In the genomic region with DNA sequence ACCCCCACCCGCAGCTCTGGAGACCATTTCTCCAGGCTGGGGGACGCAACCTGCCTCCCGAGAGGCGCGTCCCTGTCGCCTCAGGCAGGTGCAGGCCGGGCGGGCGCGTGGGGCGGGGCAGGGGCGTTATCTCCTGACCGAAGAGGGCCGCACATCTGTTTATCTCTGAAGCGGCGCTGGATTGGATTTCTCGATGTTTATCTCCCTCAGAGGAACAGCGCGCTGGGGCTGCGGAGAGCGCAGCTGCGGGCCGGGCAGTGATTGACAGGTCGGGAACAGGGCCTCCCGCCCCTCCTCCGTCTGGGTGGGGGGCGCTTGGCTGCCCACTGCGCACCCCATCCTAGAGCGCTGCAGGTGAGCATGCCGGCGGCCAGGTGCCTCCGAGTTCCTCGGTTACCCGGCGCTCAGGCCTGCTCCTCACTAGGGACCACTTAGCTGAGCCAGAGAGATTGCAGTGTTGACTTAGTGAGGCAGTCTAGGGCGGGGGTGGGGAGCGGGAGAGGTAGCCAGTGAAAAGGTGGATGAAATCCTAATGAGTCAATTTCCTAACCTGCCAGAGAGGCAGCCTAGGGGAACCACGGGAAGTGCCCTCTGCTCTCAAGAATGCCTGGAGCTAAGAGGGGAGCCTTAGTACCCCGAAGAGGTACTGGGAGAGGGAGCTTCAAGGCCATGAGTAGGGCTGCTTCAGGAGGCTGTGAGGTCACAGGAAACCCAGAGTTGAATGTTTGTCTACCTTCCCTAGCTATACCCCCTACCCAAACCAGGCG, we compare ENCODE assay signal across 13 cellular contexts. TPM values are rescaled to one million over a fixed set of nuclear protein-coding genes. Genes with fewer than 3 reads are reported as not detected.
DNase-seq lines count a peak whose midpoint lies in the region; ATAC-seq and TF ChIP-seq lines count a peak whose summit lies in the region.
"Had no signal": no experiment of that assay in that cellular context is flagged by ENCODE, and none has a peak within 500 bp of the region (broad histone marks: within the 10 kb centered on the region; RNA-seq: fewer than 3 reads in every experiment).

No MANE protein-coding gene starts in this region.

- in situ Hi-C loops in gastrocnemius medialis (cut with MboI; ENCODE audit: low sequenced_read_pairs in 4 of 4), result no loop called here

- H3K27me3 ChIP-seq in gastrocnemius medialis, result peaks cover 53 to 59% (median 54%) of the 10 kb centered on the region in 3 donors

- no peak overlapping the region for H3K4me3 ChIP-seq in epithelial cell of esophagus (ENCODE audit: low read length)
- no peak overlapping the region for H3K4me3 ChIP-seq in gastrocnemius medialis

- no peaks in the 10 kb centered on the region for H3K9me3 ChIP-seq in gastrocnemius medialis

- no peak overlapping the region for H3K27ac ChIP-seq in gastrocnemius medialis

- no peak for TF ChIP-seq POLR2A in gastrocnemius medialis (IDR thresholded peaks at IDR 0.05)

- H3K27me3 Mint-ChIP-seq in progenitor cell of endocrine pancreas, result peaks cover 85% of the 10 kb centered on the region

- peak overlapping the region; percentile 46 for H3K4me3 Mint-ChIP-seq in progenitor cell of endocrine pancreas (ENCODE audit: low read depth)
- H3K4me3 Mint-ChIP-seq: effector memory CD8-positive, alpha-beta T cell had no signal

- ATAC-seq in gastrocnemius medialis, result no peak
- ATAC-seq: effector memory CD8-positive, alpha-beta T cell; left cardiac atrium had no signal

- DNase-seq in HT-29 (ENCODE audit: low spot score) (peak; percentile 43), NCI-H2196 (lab: John Stamatoyannopoulos, UW; ENCODE audit: unreplicated experiment) (peak; percentile 51), epithelial cell of esophagus (ENCODE audit: low read depth) (peak; percentile 96), progenitor cell of endocrine pancreas (ENCODE audit: low spot score, unreplicated experiment) (peak; percentile 41), HCEC 1CT (no peak), MV-4-11 (lab: John Stamatoyannopoulos, UW) (no peak), gastrocnemius medialis (no peak), KG1 (lab: John Stamatoyannopoulos, UW) (no peak)
- DNase-seq: activated CD4-positive, alpha-beta T cell treated with anti-CD3 and anti-CD28 coated beads for 4 hours; DND-41; effector memory CD8-positive, alpha-beta T cell; left cardiac atrium; Right ventricle myocardium superior had no signal

- intact Hi-C loops in gastrocnemius medialis (cut with DNase I; ENCODE audit: low total_unique reads), result no loop called here

- no peak overlapping the region for H3K27ac Mint-ChIP-seq in progenitor cell of endocrine pancreas
- H3K27ac Mint-ChIP-seq: effector memory CD8-positive, alpha-beta T cell had no signal

- H3K4me1 Mint-ChIP-seq in progenitor cell of endocrine pancreas (ENCODE audit: low read depth), result peaks cover 18% of the 10 kb centered on the region

- TF ChIP-seq CTCF in epithelial cell of esophagus (IDR thresholded peaks at IDR 0.05; ENCODE audit: insufficient read depth, low read depth, low read length, missing control alignments) (no peak), progenitor cell of endocrine pancreas (IDR thresholded peaks at IDR 0.05; ENCODE audit: unreplicated experiment) (no peak), gastrocnemius medialis (IDR thresholded peaks at IDR 0.05 in 4 of 5, conservative IDR thresholded peaks at IDR 0.05 in 1 of 5) (no peak)

- H3K36me3 Mint-ChIP-seq in progenitor cell of endocrine pancreas (ENCODE audit: insufficient read depth), result no peaks in the 10 kb centered on the region

- H3K36me3 ChIP-seq in gastrocnemius medialis, result no peaks in the 10 kb centered on the region

- peaks cover 16 to 20% of the 10 kb centered on the region in 2 donors for H3K4me1 ChIP-seq in gastrocnemius medialis

- no peaks in the 10 kb centered on the region for H3K9me3 Mint-ChIP-seq in progenitor cell of endocrine pancreas (ENCODE audit: low read depth)
- H3K9me3 Mint-ChIP-seq: effector memory CD8-positive, alpha-beta T cell had no signal

RNA-seq across cellular contexts. Expression of a gene that starts 39.6 kb away (rescaled TPM):
- not detected in 2 replicates for total RNA-seq in HT-29 (2014; rRNA removed; shearing (Covaris generic))
- total RNA-seq in progenitor cell of endocrine pancreas (not detected in 2 replicates), gastrocnemius medialis (not detected)
- total RNA-seq: left cardiac atrium, Right ventricle myocardium superior had no signal

RNA-seq across cellular contexts. Expression of a gene that starts 44.0 kb away (rescaled TPM):
- total RNA-seq in HT-29 (2014; rRNA removed; shearing (Covaris generic)), result not detected in 2 replicates
- total RNA-seq in progenitor cell of endocrine pancreas (not detected in 2 replicates), gastrocnemius medialis (not detected)
- total RNA-seq: left cardiac atrium, Right ventricle myocardium superior had no signal

RNA-seq across cellular contexts. Expression of a gene that starts 44.6 kb away (rescaled TPM):
- not detected in 2 replicates for total RNA-seq in HT-29 (2014; rRNA removed; shearing (Covaris generic))
- not detected in 2 replicates for total RNA-seq in progenitor cell of endocrine pancreas
- not detected for total RNA-seq in gastrocnemius medialis
- total RNA-seq: left cardiac atrium, Right ventricle myocardium superior had no signal

Comparison
In these comparisons a context has a peak if more than half of its experiments do, and no peak if none do; other contexts are left out.
1. DNase-seq: peak in HT-29 (single experiment), NCI-H2196 (single experiment), epithelial cell of esophagus (single experiment) and progenitor cell of endocrine pancreas (single experiment); none in HCEC 1CT (single experiment), MV-4-11 (single experiment), gastrocnemius medialis (0 of 2) and KG1 (single experiment).